ENCODE assay signal across 8 cellular contexts in genomic region chr3:48467110-48467454, GRCh38. TPM values are rescaled to one million over a fixed set of nuclear protein-coding genes. Genes with fewer than 3 reads are reported as not detected.
DNase-seq lines count a peak whose midpoint lies in the region; ATAC-seq and TF ChIP-seq lines count a peak whose summit lies in the region.

No MANE protein-coding gene starts in this region.

- no peak for DNase-seq in Peyer's patch
- DNase-seq in esophagus muscularis mucosa (ENCODE audit: extremely low spot score): no peak
- peak; percentile 40 for DNase-seq in sciatic nerve (ENCODE audit: low spot score)
- no peak for DNase-seq in HuH-7 (ENCODE audit: low spot score)
- no peak for DNase-seq in NCI-H1930 (lab: John Stamatoyannopoulos, UW)
- DNase-seq in C1 segment of cervical spinal cord (lab: John Stamatoyannopoulos, UW): no peak

- no peak for ATAC-seq in sciatic nerve
- ATAC-seq in GM19455 (IDR thresholded peaks at IDR 0.05; ENCODE audit: unreplicated experiment): no peak

- no peak for TF ChIP-seq EP300 in esophagus muscularis mucosa (IDR thresholded peaks at IDR 0.05)

- 54% methylated on average over 3 of the region's 9 CpGs for WGBS in esophagus muscularis mucosa

- H3K27ac ChIP-seq in Peyer's patch (peak overlapping the region; percentile 93 to 100 (median 97)), esophagus muscularis mucosa (replicated peaks in 1 of 4) (peak overlapping the region; percentile 96 to 100 (median 98))

- no peaks in the 10 kb centered on the region for H3K27me3 ChIP-seq in Peyer's patch
- no peaks in the 10 kb centered on the region for H3K27me3 ChIP-seq in esophagus muscularis mucosa

- H3K4me1 ChIP-seq in Peyer's patch: peaks cover 0 to 64% (median 36%) of the 10 kb centered on the region in 4 donors
- H3K4me1 ChIP-seq in esophagus muscularis mucosa: peaks cover 74 to 78% (median 76%) of the 10 kb centered on the region in 4 donors

- TF ChIP-seq POLR2A in Peyer's patch (IDR thresholded peaks at IDR 0.05): no peak
- TF ChIP-seq POLR2A in esophagus muscularis mucosa (IDR thresholded peaks at IDR 0.05; ENCODE audit: low read depth): no peak

- H3K4me3 ChIP-seq in GM08714 (ENCODE audit: low read length) (peak overlapping the region; percentile 79; the same call in 1 of the 2 replicates), Peyer's patch (peak overlapping the region; percentile 46 to 71 (median 65)), esophagus muscularis mucosa (peak overlapping the region; percentile 56 to 71 (median 58))

- H3K36me3 ChIP-seq in Peyer's patch: peaks cover 0 to 23% (median 0%) of the 10 kb centered on the region in 3 donors
- H3K36me3 ChIP-seq in esophagus muscularis mucosa: peaks cover 14 to 50% (median 45%) of the 10 kb centered on the region in 4 donors

- H3K9me3 ChIP-seq in Peyer's patch: no peaks in the 10 kb centered on the region
- H3K9me3 ChIP-seq in esophagus muscularis mucosa: no peaks in the 10 kb centered on the region

- TF ChIP-seq CTCF in Peyer's patch (IDR thresholded peaks at IDR 0.05) (no peak), esophagus muscularis mucosa (IDR thresholded peaks at IDR 0.05) (no peak)

- intact Hi-C loops in esophagus muscularis mucosa (cut with DNase I) (no loop called here), sciatic nerve (cut with DNase I) (no loop called here)

RNA-seq across cellular contexts. Expression of gene ATRIP, which starts 20.5 kb away (rescaled TPM):
- total RNA-seq in Peyer's patch (10 to 100 TPM in 1 of 4 donors, 1 to 10 TPM in 3; 2.6 to 13.2 (median 6.0) TPM), esophagus muscularis mucosa (1 to 10 TPM; 4.2 to 8.5 (median 5.3) TPM), sciatic nerve (7.5 TPM)

RNA-seq across cellular contexts. Expression of gene TMA7, which starts 27.0 kb away (rescaled TPM):
- total RNA-seq in Peyer's patch (100 to 1,000 TPM; 142 to 246 (median 153) TPM), esophagus muscularis mucosa (100 to 1,000 TPM; 167 to 270 (median 205) TPM), sciatic nerve (154 TPM)

RNA-seq across cellular contexts. Expression of gene CCDC51, which starts 27.2 kb away (rescaled TPM):
- total RNA-seq in Peyer's patch (10 to 100 TPM in 1 of 4 donors, 1 to 10 TPM in 3; 7.4 to 13.1 (median 9.1) TPM), esophagus muscularis mucosa (10 to 100 TPM; 15.6 to 26.6 (median 23.0) TPM), sciatic nerve (10.6 TPM)

RNA-seq across cellular contexts. Expression of gene SHISA5, which starts 36.9 kb away (rescaled TPM):
- total RNA-seq in Peyer's patch (100 to 1,000 TPM in 3 of 4 donors, 10 to 100 TPM in 1; 60.2 to 149 (median 110) TPM), esophagus muscularis mucosa (100 to 1,000 TPM; 101 to 158 (median 148) TPM), sciatic nerve (138 TPM)

RNA-seq across cellular contexts. Expression of gene PLXNB1, which starts 37.2 kb away (rescaled TPM):
- total RNA-seq in Peyer's patch (100 to 1,000 TPM; 150 to 455 (median 312) TPM), esophagus muscularis mucosa (100 to 1,000 TPM; 120 to 200 (median 152) TPM), sciatic nerve (121 TPM)
